ENCODE assay signal across 1 cellular context in the genomic region with DNA sequence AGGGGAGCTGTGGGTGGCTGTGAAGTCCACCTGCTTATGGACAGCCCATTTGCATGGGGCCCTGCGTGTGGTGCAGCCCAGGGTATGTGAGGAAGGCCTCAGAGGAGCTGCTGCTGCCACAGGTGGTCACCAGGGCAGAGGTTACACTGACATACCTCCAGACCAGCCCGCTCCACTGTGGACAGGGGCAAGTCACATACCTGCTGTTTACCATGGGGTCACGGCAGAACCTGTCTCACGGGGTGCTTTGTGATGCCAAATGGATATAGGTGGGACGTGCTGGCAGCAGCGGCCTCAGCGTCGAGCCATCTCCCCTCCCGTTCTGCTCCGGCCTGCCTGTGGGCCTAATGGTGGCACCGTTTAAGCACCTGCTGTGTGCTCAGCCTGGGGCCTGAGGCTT.
TF ChIP-seq lines count a peak whose summit lies in the region.

No MANE protein-coding gene starts in this region.

TF ChIP-seq in IMR-90, 13 proteins besides CTCF, POLR2A, EP300 and RAD21:
- TF ChIP-seq RFX5 (IDR thresholded peaks at IDR 0.05; ENCODE audit: low read depth, low read length) (no peak), MAZ (IDR thresholded peaks at IDR 0.05; ENCODE audit: borderline replicate concordance, low read depth, low read length) (no peak), CEBPB (IDR thresholded peaks at IDR 0.05; ENCODE audit: low read depth, low read length) (no peak), RCOR1 (IDR thresholded peaks at IDR 0.05; ENCODE audit: insufficient replicate concordance, low read length) (no peak), MAFK (IDR thresholded peaks at IDR 0.05; ENCODE audit: low read depth, low read length) (no peak), ELK1 (IDR thresholded peaks at IDR 0.05; ENCODE audit: borderline replicate concordance, low read depth, low read length) (no peak), FOS (IDR thresholded peaks at IDR 0.05; ENCODE audit: low read depth, low read length) (no peak), NFE2L2 (IDR thresholded peaks at IDR 0.05; ENCODE audit: low read depth, low read length) (no peak), CHD1 (IDR thresholded peaks at IDR 0.05; ENCODE audit: low read depth, low read length) (no peak), SMC3 (IDR thresholded peaks at IDR 0.05; ENCODE audit: low read depth, low read length) (no peak), BHLHE40 (IDR thresholded peaks at IDR 0.05; ENCODE audit: low read depth, low read length) (no peak), MXI1 (IDR thresholded peaks at IDR 0.05; ENCODE audit: borderline replicate concordance, low read depth, low read length) (no peak)
- TF ChIP-seq, protein P1, sequence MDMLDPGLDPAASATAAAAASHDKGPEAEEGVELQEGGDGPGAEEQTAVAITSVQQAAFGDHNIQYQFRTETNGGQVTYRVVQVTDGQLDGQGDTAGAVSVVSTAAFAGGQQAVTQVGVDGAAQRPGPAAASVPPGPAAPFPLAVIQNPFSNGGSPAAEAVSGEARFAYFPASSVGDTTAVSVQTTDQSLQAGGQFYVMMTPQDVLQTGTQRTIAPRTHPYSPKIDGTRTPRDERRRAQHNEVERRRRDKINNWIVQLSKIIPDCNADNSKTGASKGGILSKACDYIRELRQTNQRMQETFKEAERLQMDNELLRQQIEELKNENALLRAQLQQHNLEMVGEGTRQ (IDR thresholded peaks at IDR 0.05; ENCODE audit: low read depth, low read length) = no peak
